ENCODE assay signal across 11 cellular contexts in the genomic region with DNA sequence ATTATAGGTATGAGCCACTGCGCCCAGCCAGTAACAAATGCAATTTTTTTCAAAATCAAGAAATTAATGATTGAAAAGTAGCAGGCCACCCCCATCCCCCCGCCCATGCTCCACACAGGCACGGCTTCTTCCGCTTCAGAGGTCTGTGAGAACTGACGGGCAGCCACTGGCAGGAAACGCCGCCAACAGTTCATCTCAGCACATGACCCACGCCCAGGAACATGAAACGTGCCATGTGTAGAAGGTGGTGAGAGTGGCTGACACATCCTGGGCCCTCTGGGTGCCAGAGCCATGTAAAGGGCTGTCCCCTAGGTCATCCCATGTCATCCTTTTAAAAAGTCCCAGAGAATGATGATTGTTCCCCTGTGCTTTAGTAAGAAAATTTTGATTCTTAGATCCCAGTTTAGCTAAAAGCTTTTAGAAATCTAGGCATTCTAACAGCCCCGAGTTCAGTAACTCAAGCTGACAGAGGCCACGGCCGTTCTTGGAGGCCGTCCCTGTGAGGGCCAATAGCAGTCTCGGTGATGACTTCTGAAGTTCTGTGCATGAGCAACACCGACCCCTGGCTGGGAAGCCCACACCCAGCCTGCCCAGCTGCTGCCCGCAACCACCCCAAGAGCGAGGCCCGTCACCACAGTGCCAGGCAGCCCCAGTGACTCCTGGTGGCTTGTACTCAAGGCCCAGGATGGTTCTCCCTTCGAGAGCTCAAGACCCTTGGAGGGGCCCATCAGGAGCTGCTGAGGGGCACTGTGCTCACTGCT. TPM values are rescaled to one million over a fixed set of nuclear protein-coding genes. Genes with fewer than 3 reads are reported as not detected.
DNase-seq lines count a peak whose midpoint lies in the region; TF ChIP-seq lines count a peak whose summit lies in the region.
"Had no signal": no experiment of that assay in that cellular context is flagged by ENCODE, and none has a peak within 500 bp of the region (broad histone marks: within the 10 kb centered on the region; RNA-seq: fewer than 3 reads in every experiment).

No MANE protein-coding gene starts in this region.

- peak; percentile 32 for DNase-seq in activated CD4-positive, CD25-positive, alpha-beta regulatory T cell treated with anti-CD3 and anti-CD28 coated beads, Interleukin-2, amount 50 U/mL, for 16 hours (ENCODE audit: low read depth, low spot score)
- no peak for DNase-seq in activated CD4-positive, CD25-positive, alpha-beta regulatory T cell treated with anti-CD3 and anti-CD28 coated beads, Interleukin-2, amount 50 U/mL, for 72 hours
- no peak for DNase-seq in activated T-helper 1 cell treated with anti-CD3 and anti-CD28 coated beads, Interleukin-12 subunit alpha, Interleukin-12 subunit beta, Interleukin-2, Interleukin-4 antibody, amounts not matched to agents 30 ng/mL and 10 ng/mL and 1 ng/mL, durations not matched to agents 14 hours and 24 hours and 36 hours (ENCODE audit: low spot score)
- peak; percentile 41 for DNase-seq in stimulated activated CD4-positive, alpha-beta T cell treated with anti-CD3 and anti-CD28 coated beads, Interleukin-12 subunit alpha, Interleukin-12 subunit beta, amount 100 ng/mL, for 4 hours
- DNase-seq in vagina (ENCODE audit: extremely low spot score in 2 of 2) (no peak), DMS 273 treated with DMSO at 0.1 percent for 48 hours (lab: John Stamatoyannopoulos, UW) (no peak), NCI-H2029 (lab: John Stamatoyannopoulos, UW) (no peak)
- DNase-seq: hippocampal formation, NCI-H82 had no signal

- no peak for TF ChIP-seq POLR2A in vagina (IDR thresholded peaks at IDR 0.05)

- H3K4me1 Mint-ChIP-seq in activated T-helper 1 cell treated with anti-CD3 and anti-CD28 coated beads, Interleukin-12 subunit alpha, Interleukin-12 subunit beta, Interleukin-2, Interleukin-4 antibody, amounts not matched to agents 30 ng/mL and 10 ng/mL and 1 ng/mL, durations not matched to agents 14 hours and 24 hours and 36 hours (ENCODE audit: low read depth), result peaks cover 3% of the 10 kb centered on the region
- peaks cover 27% of the 10 kb centered on the region for H3K4me1 Mint-ChIP-seq in stimulated activated naive CD8-positive, alpha-beta T cell treated with anti-CD3 and anti-CD28 coated beads, Interleukin-15, Interleukin-2, amounts not matched to agents 100 ng/mL and 50 ng/mL, for 24 hours (ENCODE audit: low read depth)

- H3K4me3 ChIP-seq in vagina, result no peak overlapping the region

- H3K9me3 ChIP-seq in vagina, result no peaks in the 10 kb centered on the region

- H3K27ac ChIP-seq in vagina, result no peak overlapping the region

- no peak for TF ChIP-seq CTCF in vagina (IDR thresholded peaks at IDR 0.05)

- peaks cover 0 to 36% of the 10 kb centered on the region in 2 donors for H3K36me3 ChIP-seq in vagina

- no peaks in the 10 kb centered on the region for H3K27me3 Mint-ChIP-seq in activated T-helper 1 cell treated with anti-CD3 and anti-CD28 coated beads, Interleukin-12 subunit alpha, Interleukin-12 subunit beta, Interleukin-2, Interleukin-4 antibody, amounts not matched to agents 30 ng/mL and 10 ng/mL and 1 ng/mL, durations not matched to agents 14 hours and 24 hours and 36 hours (ENCODE audit: insufficient read depth)
- H3K27me3 Mint-ChIP-seq in stimulated activated naive CD8-positive, alpha-beta T cell treated with anti-CD3 and anti-CD28 coated beads, Interleukin-15, Interleukin-2, amounts not matched to agents 100 ng/mL and 50 ng/mL, for 24 hours, result no peaks in the 10 kb centered on the region
- H3K27me3 Mint-ChIP-seq: dendritic cell treated with granulocyte-macrophage colony-stimulating factor and Interleukin-4, amounts not matched to agents 40 ng/mL and 50 ng/mL, for 4 days had no signal

- H3K4me3 Mint-ChIP-seq in activated T-helper 1 cell treated with anti-CD3 and anti-CD28 coated beads, Interleukin-12 subunit alpha, Interleukin-12 subunit beta, Interleukin-2, Interleukin-4 antibody, amounts not matched to agents 30 ng/mL and 10 ng/mL and 1 ng/mL, durations not matched to agents 14 hours and 24 hours and 36 hours, result no peak overlapping the region
- H3K4me3 Mint-ChIP-seq in stimulated activated naive CD8-positive, alpha-beta T cell treated with anti-CD3 and anti-CD28 coated beads, Interleukin-15, Interleukin-2, amounts not matched to agents 100 ng/mL and 50 ng/mL, for 24 hours, result no peak overlapping the region
- H3K4me3 Mint-ChIP-seq: dendritic cell treated with granulocyte-macrophage colony-stimulating factor and Interleukin-4, amounts not matched to agents 40 ng/mL and 50 ng/mL, for 4 days had no signal

- no peaks in the 10 kb centered on the region for H3K4me1 ChIP-seq in vagina

- H3K36me3 Mint-ChIP-seq in activated T-helper 1 cell treated with anti-CD3 and anti-CD28 coated beads, Interleukin-12 subunit alpha, Interleukin-12 subunit beta, Interleukin-2, Interleukin-4 antibody, amounts not matched to agents 30 ng/mL and 10 ng/mL and 1 ng/mL, durations not matched to agents 14 hours and 24 hours and 36 hours (ENCODE audit: low read depth), result peaks cover 25% of the 10 kb centered on the region
- peaks cover 40% of the 10 kb centered on the region for H3K36me3 Mint-ChIP-seq in stimulated activated naive CD8-positive, alpha-beta T cell treated with anti-CD3 and anti-CD28 coated beads, Interleukin-15, Interleukin-2, amounts not matched to agents 100 ng/mL and 50 ng/mL, for 24 hours (ENCODE audit: low read depth)

- H3K27me3 ChIP-seq in vagina, result no peaks in the 10 kb centered on the region

- H3K27ac Mint-ChIP-seq in activated T-helper 1 cell treated with anti-CD3 and anti-CD28 coated beads, Interleukin-12 subunit alpha, Interleukin-12 subunit beta, Interleukin-2, Interleukin-4 antibody, amounts not matched to agents 30 ng/mL and 10 ng/mL and 1 ng/mL, durations not matched to agents 14 hours and 24 hours and 36 hours, result peak overlapping the region; percentile 67
- H3K27ac Mint-ChIP-seq in stimulated activated naive CD8-positive, alpha-beta T cell treated with anti-CD3 and anti-CD28 coated beads, Interleukin-15, Interleukin-2, amounts not matched to agents 100 ng/mL and 50 ng/mL, for 24 hours, result peak overlapping the region; percentile 76

- H3K9me3 Mint-ChIP-seq in activated T-helper 1 cell treated with anti-CD3 and anti-CD28 coated beads, Interleukin-12 subunit alpha, Interleukin-12 subunit beta, Interleukin-2, Interleukin-4 antibody, amounts not matched to agents 30 ng/mL and 10 ng/mL and 1 ng/mL, durations not matched to agents 14 hours and 24 hours and 36 hours, result no peaks in the 10 kb centered on the region
- H3K9me3 Mint-ChIP-seq in stimulated activated naive CD8-positive, alpha-beta T cell treated with anti-CD3 and anti-CD28 coated beads, Interleukin-15, Interleukin-2, amounts not matched to agents 100 ng/mL and 50 ng/mL, for 24 hours, result no peaks in the 10 kb centered on the region
- H3K9me3 Mint-ChIP-seq: dendritic cell treated with granulocyte-macrophage colony-stimulating factor and Interleukin-4, amounts not matched to agents 40 ng/mL and 50 ng/mL, for 4 days had no signal

- intact Hi-C loops in activated T-helper 1 cell treated with anti-CD3 and anti-CD28 coated beads, Interleukin-12 subunit alpha, Interleukin-12 subunit beta, Interleukin-2, Interleukin-4 antibody, amounts not matched to agents 30 ng/mL and 10 ng/mL and 1 ng/mL, durations not matched to agents 14 hours and 24 hours and 36 hours (cut with micrococcal nuclease), result no loop called here
- intact Hi-C loops in vagina (cut with DNase I), result no loop called here

RNA-seq across cellular contexts. Expression of a gene that starts 52.1 kb away (rescaled TPM):
- total RNA-seq in activated T-helper 1 cell treated with anti-CD3 and anti-CD28 coated beads, Interleukin-12 subunit alpha, Interleukin-12 subunit beta, Interleukin-2, Interleukin-4 antibody, amounts not matched to agents 30 ng/mL and 10 ng/mL and 1 ng/mL, durations not matched to agents 14 hours and 24 hours and 36 hours, result 85.6 and 93.7 TPM in 2 replicates
- total RNA-seq in vagina, result 62.9 TPM

Comparison
In these comparisons a context has a peak if more than half of its experiments do, and no peak if none do; other contexts are left out.
1. DNase-seq: peak in activated CD4-positive, CD25-positive, alpha-beta regulatory T cell treated with anti-CD3 and anti-CD28 coated beads, Interleukin-2, amount 50 U/mL, for 16 hours (single experiment) and stimulated activated CD4-positive, alpha-beta T cell treated with anti-CD3 and anti-CD28 coated beads, Interleukin-12 subunit alpha, Interleukin-12 subunit beta, amount 100 ng/mL, for 4 hours (single experiment); none in activated CD4-positive, CD25-positive, alpha-beta regulatory T cell treated with anti-CD3 and anti-CD28 coated beads, Interleukin-2, amount 50 U/mL, for 72 hours (single experiment), activated T-helper 1 cell treated with anti-CD3 and anti-CD28 coated beads, Interleukin-12 subunit alpha, Interleukin-12 subunit beta, Interleukin-2, Interleukin-4 antibody, amounts not matched to agents 30 ng/mL and 10 ng/mL and 1 ng/mL, durations not matched to agents 14 hours and 24 hours and 36 hours (single experiment), vagina (0 of 2), DMS 273 treated with DMSO at 0.1 percent for 48 hours (single experiment) and NCI-H2029 (single experiment).